ENCODE assay signal across 22 cellular contexts in genomic region chr1:52665173-52666020, GRCh38. TPM values are rescaled to one million over a fixed set of nuclear protein-coding genes. Genes with fewer than 3 reads are reported as not detected.
A peak's percentile ranks its signal among the peaks of the same experiment; 100 is the strongest.
DNase-seq lines count a peak whose midpoint lies in the region; ATAC-seq and TF ChIP-seq lines count a peak whose summit lies in the region.
"Had no signal": no experiment of that assay in that cellular context is flagged by ENCODE, and none has a peak within 500 bp of the region (broad histone marks: within the 10 kb centered on the region; RNA-seq: fewer than 3 reads in every experiment).

No MANE protein-coding gene starts in this region.

- TF ChIP-seq CTCF in chondrocyte (IDR thresholded peaks at IDR 0.05) (no peak), liver (IDR thresholded peaks at IDR 0.05; ENCODE audit: low read depth, low read length, missing input control) (no peak)

- H3K36me3 ChIP-seq in liver (ENCODE audit: control insufficient read depth in 4 of 4, insufficient read depth in 3 of 4, low read depth in 1 of 4, low read length in 3 of 4) = no peaks in the 10 kb centered on the region
- H3K36me3 ChIP-seq: uterus had no signal

- H3K27me3 ChIP-seq in liver (ENCODE audit: control insufficient read depth in 4 of 4, insufficient read depth in 4 of 4, low read length in 3 of 4) = no peaks in the 10 kb centered on the region
- H3K27me3 ChIP-seq: uterus had no signal

- CTCF ChIA-PET in activated CD4-positive, alpha-beta T cell treated with anti-CD3 and anti-CD28 coated beads, Interleukin-2, amount 10 ng/mL, durations not matched to agents 7 days and 5 days (lab: Charles Lee) = interaction anchor here (0.5 to 1.6 kb wide), 5 partner anchors 9 to 152 kb away, joined by 3 to 9 read pairs (median 4); no protein-coding TSS in a partner anchor

- peak overlapping the region; percentile 11 for H3K27ac Mint-ChIP-seq in activated CD4-positive, alpha-beta T cell treated with anti-CD3 and anti-CD28 coated beads, Interleukin-2, amount 10 ng/mL, durations not matched to agents 7 days and 5 days
- H3K27ac Mint-ChIP-seq in chondrocyte (ENCODE audit: unreplicated experiment) = peak overlapping the region; percentile 60
- peak overlapping the region; percentile 62 for H3K27ac Mint-ChIP-seq in stimulated activated effector memory CD8-positive, alpha-beta T cell treated with anti-CD3 and anti-CD28 coated beads, Interleukin-12 subunit alpha, Interleukin-12 subunit beta, amount 100 ng/mL, for 72 hours
- H3K27ac Mint-ChIP-seq: activated naive CD4-positive, alpha-beta T cell treated with anti-CD3 and anti-CD28 coated beads for 36 hours; natural killer cell treated with Interleukin-12 subunit alpha and Interleukin-12 subunit beta and Interleukin-15 and Interleukin-18, amount 100 ng/mL, for 72 hours; T-helper 1 cell treated with Interleukin-12 subunit alpha and Interleukin-12 subunit beta and Interleukin-4 antibody, amounts not matched to agents 30 μg/mL and 1 μg/mL, for 36 hours had no signal

- no peak overlapping the region for H3K27ac ChIP-seq in liver (ENCODE audit: low read depth in 1 of 2, low read length in 2 of 2)
- H3K27ac ChIP-seq: C4-2B, uterus had no signal

- TF ChIP-seq RAD21 in liver (IDR thresholded peaks at IDR 0.05) = no peak

- H3K36me3 Mint-ChIP-seq in activated CD4-positive, alpha-beta T cell treated with anti-CD3 and anti-CD28 coated beads, Interleukin-2, amount 10 ng/mL, durations not matched to agents 7 days and 5 days (ENCODE audit: low read depth) = peaks cover 1% of the 10 kb centered on the region
- H3K36me3 Mint-ChIP-seq in chondrocyte (ENCODE audit: low read depth) = no peaks in the 10 kb centered on the region
- peaks cover 12% of the 10 kb centered on the region for H3K36me3 Mint-ChIP-seq in stimulated activated effector memory CD8-positive, alpha-beta T cell treated with anti-CD3 and anti-CD28 coated beads, Interleukin-12 subunit alpha, Interleukin-12 subunit beta, amount 100 ng/mL, for 72 hours
- H3K36me3 Mint-ChIP-seq: natural killer cell treated with Interleukin-12 subunit alpha and Interleukin-12 subunit beta and Interleukin-15 and Interleukin-18, amount 100 ng/mL, for 72 hours had no signal

- H3K4me1 ChIP-seq in liver (ENCODE audit: control insufficient read depth in 4 of 4, insufficient read depth in 4 of 4, low read length in 3 of 4) = peaks cover 0 to 7% (median under 1%) of the 10 kb centered on the region in 4 donors
- H3K4me1 ChIP-seq: uterus had no signal

- WGBS in liver = 76% methylated on average over 5 of the region's 5 CpGs

- peaks cover 10% of the 10 kb centered on the region for H3K4me1 Mint-ChIP-seq in activated CD4-positive, alpha-beta T cell treated with anti-CD3 and anti-CD28 coated beads, Interleukin-2, amount 10 ng/mL, durations not matched to agents 7 days and 5 days
- peaks cover 61% of the 10 kb centered on the region for H3K4me1 Mint-ChIP-seq in chondrocyte (ENCODE audit: low read depth)
- no peaks in the 10 kb centered on the region for H3K4me1 Mint-ChIP-seq in stimulated activated effector memory CD8-positive, alpha-beta T cell treated with anti-CD3 and anti-CD28 coated beads, Interleukin-12 subunit alpha, Interleukin-12 subunit beta, amount 100 ng/mL, for 72 hours

- no peaks in the 10 kb centered on the region for H3K9me3 Mint-ChIP-seq in activated CD4-positive, alpha-beta T cell treated with anti-CD3 and anti-CD28 coated beads, Interleukin-2, amount 10 ng/mL, durations not matched to agents 7 days and 5 days
- no peaks in the 10 kb centered on the region for H3K9me3 Mint-ChIP-seq in chondrocyte (ENCODE audit: low read depth)
- no peaks in the 10 kb centered on the region for H3K9me3 Mint-ChIP-seq in stimulated activated effector memory CD8-positive, alpha-beta T cell treated with anti-CD3 and anti-CD28 coated beads, Interleukin-12 subunit alpha, Interleukin-12 subunit beta, amount 100 ng/mL, for 72 hours
- H3K9me3 Mint-ChIP-seq: activated naive CD4-positive, alpha-beta T cell treated with anti-CD3 and anti-CD28 coated beads for 36 hours; natural killer cell treated with Interleukin-12 subunit alpha and Interleukin-12 subunit beta and Interleukin-15 and Interleukin-18, amount 100 ng/mL, for 72 hours; T-helper 1 cell treated with Interleukin-12 subunit alpha and Interleukin-12 subunit beta and Interleukin-4 antibody, amounts not matched to agents 30 μg/mL and 1 μg/mL, for 36 hours had no signal

- H3K4me3 ChIP-seq in liver (ENCODE audit: low read depth in 1 of 3, low read length in 3 of 3) = no peak overlapping the region
- H3K4me3 ChIP-seq: uterus had no signal

- H3K27me3 Mint-ChIP-seq in activated CD4-positive, alpha-beta T cell treated with anti-CD3 and anti-CD28 coated beads, Interleukin-2, amount 10 ng/mL, durations not matched to agents 7 days and 5 days = no peaks in the 10 kb centered on the region
- H3K27me3 Mint-ChIP-seq in chondrocyte (ENCODE audit: low read depth) = no peaks in the 10 kb centered on the region
- H3K27me3 Mint-ChIP-seq: natural killer cell treated with Interleukin-12 subunit alpha and Interleukin-12 subunit beta and Interleukin-15 and Interleukin-18, amount 100 ng/mL, for 72 hours had no signal

- no peak for DNase-seq in activated CD4-positive, alpha-beta T cell treated with anti-CD3 and anti-CD28 coated beads, Interleukin-2, amount 10 ng/mL, durations not matched to agents 7 days and 5 days
- no peak for DNase-seq in activated CD4-positive, alpha-beta T cell treated with anti-CD3 and anti-CD28 coated beads for 1 hour
- no peak for DNase-seq in chondrocyte (ENCODE audit: low spot score)
- DNase-seq in stimulated activated effector memory CD8-positive, alpha-beta T cell treated with anti-CD3 and anti-CD28 coated beads, Interleukin-12 subunit alpha, Interleukin-12 subunit beta, amount 100 ng/mL, for 72 hours (ENCODE audit: low spot score in 2 of 2) = no peak
- DNase-seq in T-helper 2 cell = no peak
- DNase-seq: activated CD8-positive, alpha-beta memory T cell treated with anti-CD3 and anti-CD28 coated beads, Interleukin-2, amount 50 U/mL, for 48 hours; DMS79; left ventricle myocardium superior; NCI-H1048; NCI-H774; retina; uterus had no signal

- H3K9ac ChIP-seq in liver (ENCODE audit: low read depth in 1 of 2, low read length in 2 of 2) = no peak overlapping the region

- no peaks in the 10 kb centered on the region for H3K9me3 ChIP-seq in liver (ENCODE audit: control insufficient read depth in 4 of 4, low read length in 3 of 4)
- H3K9me3 ChIP-seq: uterus had no signal

- POLR2A ChIA-PET in activated CD4-positive, alpha-beta T cell treated with anti-CD3 and anti-CD28 coated beads, Interleukin-2, amount 10 ng/mL, durations not matched to agents 7 days and 5 days (lab: Charles Lee) = interaction anchor here (0.6 kb wide), 2 partner anchors 23 to 165 kb away, joined by 4 read pairs; no protein-coding TSS in a partner anchor

- no peak for ATAC-seq in stimulated activated effector memory CD8-positive, alpha-beta T cell treated with anti-CD3 and anti-CD28 coated beads, Interleukin-12 subunit alpha, Interleukin-12 subunit beta, amount 100 ng/mL, for 72 hours
- no peak for ATAC-seq in GM19467 (IDR thresholded peaks at IDR 0.05; ENCODE audit: unreplicated experiment)
- no peak for ATAC-seq in HG02973 (IDR thresholded peaks at IDR 0.05; ENCODE audit: unreplicated experiment)
- ATAC-seq: activated CD4-positive, CD25-positive, alpha-beta regulatory T cell treated with anti-CD3 and anti-CD28 coated beads, Interleukin-2, amount 50 U/mL, for 24 hours; left ventricle myocardium superior; natural killer cell treated with Interleukin-12 subunit alpha and Interleukin-12 subunit beta and Interleukin-15 and Interleukin-18, amount 100 ng/mL, for 72 hours had no signal

- H3K4me3 Mint-ChIP-seq in activated CD4-positive, alpha-beta T cell treated with anti-CD3 and anti-CD28 coated beads, Interleukin-2, amount 10 ng/mL, durations not matched to agents 7 days and 5 days = no peak overlapping the region
- H3K4me3 Mint-ChIP-seq in chondrocyte (ENCODE audit: unreplicated experiment) = no peak overlapping the region
- no peak overlapping the region for H3K4me3 Mint-ChIP-seq in stimulated activated effector memory CD8-positive, alpha-beta T cell treated with anti-CD3 and anti-CD28 coated beads, Interleukin-12 subunit alpha, Interleukin-12 subunit beta, amount 100 ng/mL, for 72 hours
- H3K4me3 Mint-ChIP-seq: activated naive CD4-positive, alpha-beta T cell treated with anti-CD3 and anti-CD28 coated beads for 36 hours; natural killer cell treated with Interleukin-12 subunit alpha and Interleukin-12 subunit beta and Interleukin-15 and Interleukin-18, amount 100 ng/mL, for 72 hours; T-helper 1 cell treated with Interleukin-12 subunit alpha and Interleukin-12 subunit beta and Interleukin-4 antibody, amounts not matched to agents 30 μg/mL and 1 μg/mL, for 36 hours had no signal

TF ChIP-seq in liver, 16 proteins besides CTCF, POLR2A, EP300 and RAD21 (continues in another document):
- TF ChIP-seq RXRA (IDR thresholded peaks at IDR 0.05) (peak in 1 of 2 donors; percentile 19), GABPA (IDR thresholded peaks at IDR 0.05 in 1 of 2, conservative IDR thresholded peaks at IDR 0.05 in 1 of 2) (no peak), FOXA1 (IDR thresholded peaks at IDR 0.05) (no peak)

RNA-seq across cellular contexts. Expression of gene SHISAL2A, which starts 32.4 kb away (rescaled TPM):
- total RNA-seq in activated CD4-positive, alpha-beta T cell treated with anti-CD3 and anti-CD28 coated beads, Interleukin-2, amount 10 ng/mL, durations not matched to agents 7 days and 5 days = 1 to 10 TPM; 8.2 TPM
- total RNA-seq in chondrocyte (0.24 TPM in 1 of 3 replicates, not detected in the others), liver (under 1 TPM; 0.14 to 0.33 TPM)
- under 1 TPM in 1 of 2 donors, not detected in 1; 0.22 TPM for polyA plus RNA-seq in liver
- total RNA-seq: A172, fibroblast of villous mesenchyme, left ventricle myocardium superior had no signal

RNA-seq across cellular contexts. Expression of gene COA7, which starts 32.8 kb away (rescaled TPM):
- total RNA-seq in activated CD4-positive, alpha-beta T cell treated with anti-CD3 and anti-CD28 coated beads, Interleukin-2, amount 10 ng/mL, durations not matched to agents 7 days and 5 days = 10 to 100 TPM; 10.8 to 14.6 TPM
- 23.7 to 24.1 TPM (median 23.8 TPM) in 3 replicates for total RNA-seq in chondrocyte
- 10 to 100 TPM in 1 of 2 donors, 1 to 10 TPM in 1; 6.3 to 14.1 TPM for total RNA-seq in liver
- polyA plus RNA-seq in liver = 10 to 100 TPM in 1 of 2 donors, 1 to 10 TPM in 1; 4.7 to 11.2 TPM

Comparison
In these comparisons a context has a peak if more than half of its experiments do, and no peak if none do; other contexts are left out.
1. H3K27ac Mint-ChIP-seq: peak in every context shown above with its lines; median percentile 62 in stimulated activated effector memory CD8-positive, alpha-beta T cell treated with anti-CD3 and anti-CD28 coated beads, Interleukin-12 subunit alpha, Interleukin-12 subunit beta, amount 100 ng/mL, for 72 hours; 60 in chondrocyte; 11 in activated CD4-positive, alpha-beta T cell treated with anti-CD3 and anti-CD28 coated beads, Interleukin-2, amount 10 ng/mL, durations not matched to agents 7 days and 5 days.